Comparison of ENCODE assay signal across 7 cellular contexts in the genomic region with DNA sequence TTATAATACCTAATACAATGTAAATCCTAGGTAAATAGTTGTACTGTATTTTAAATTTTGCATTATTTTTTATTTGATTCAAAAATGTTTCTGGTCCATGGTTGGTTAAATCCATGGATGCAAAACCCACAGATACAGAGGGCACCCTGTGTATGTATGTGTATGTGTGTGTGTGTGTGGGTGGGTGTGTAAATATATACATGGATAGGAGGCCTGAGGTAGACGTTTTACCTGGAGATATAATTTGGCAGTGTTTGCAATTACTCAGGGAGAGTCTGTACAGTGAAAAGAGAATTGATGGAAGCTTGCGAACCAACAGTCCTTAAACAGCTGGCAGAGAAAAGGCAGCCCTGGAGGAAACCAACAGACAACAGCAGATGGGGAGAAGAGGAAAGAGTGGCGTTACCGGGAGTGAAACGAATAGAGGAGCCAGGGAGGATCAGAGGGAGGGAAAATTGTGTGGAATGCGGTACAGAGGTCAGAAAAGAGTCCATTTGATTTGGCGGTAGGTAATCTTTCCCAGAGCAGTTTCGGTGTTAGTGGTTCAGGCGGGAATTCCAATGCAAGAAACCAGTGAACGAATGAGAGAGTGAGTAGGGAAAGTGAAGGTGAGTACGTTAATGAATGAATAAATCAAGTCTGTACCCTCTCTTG. TPM values are rescaled to one million over a fixed set of nuclear protein-coding genes. Genes with fewer than 3 reads are reported as not detected.
DNase-seq lines count a peak whose midpoint lies in the region; FAIRE-seq and TF ChIP-seq lines count a peak whose summit lies in the region.

No MANE protein-coding gene starts in this region.

- peak overlapping the region; percentile 99 for H3K4me2 ChIP-seq in keratinocyte (ENCODE audit: control insufficient read depth, extremely low read depth, insufficient read depth, low read depth, low read length)

- H3K27ac Mint-ChIP-seq in stimulated activated naive CD8-positive, alpha-beta T cell treated with anti-CD3 and anti-CD28 coated beads, Interleukin-15, Interleukin-2, amounts not matched to agents 100 ng/mL and 50 ng/mL, for 24 hours: peak overlapping the region; percentile 99

- TF ChIP-seq CTCF in GM13977 (IDR thresholded peaks at IDR 0.05; ENCODE audit: extremely low read depth, insufficient read depth, missing control alignments) (no peak), astrocyte of the spinal cord (IDR thresholded peaks at IDR 0.05; ENCODE audit: low read depth, low read length) (no peak), keratinocyte (optimal IDR thresholded peaks at IDR 0.05 in 1 of 3, IDR thresholded peaks at IDR 0.05 in 1 of 3, conservative IDR thresholded peaks at IDR 0.05 in 1 of 3; ENCODE audit: extremely low read depth in 1 of 3, insufficient read depth in 2 of 3, low read length in 3 of 3) (no peak)

- H4K20me1 ChIP-seq in keratinocyte (ENCODE audit: control insufficient read depth, extremely low read depth, insufficient read depth, low read length): peaks cover 3% of the 10 kb centered on the region

- H3K27ac ChIP-seq in keratinocyte (ENCODE audit: control insufficient read depth, insufficient read depth, low read length): peak overlapping the region; percentile 97

- no peaks in the 10 kb centered on the region for H3K27me3 Mint-ChIP-seq in stimulated activated naive CD8-positive, alpha-beta T cell treated with anti-CD3 and anti-CD28 coated beads, Interleukin-15, Interleukin-2, amounts not matched to agents 100 ng/mL and 50 ng/mL, for 24 hours

- H3K4me3 ChIP-seq in astrocyte of the spinal cord (ENCODE audit: low read depth, low read length): peak overlapping the region; percentile 86
- H3K4me3 ChIP-seq in keratinocyte (ENCODE audit: control insufficient read depth in 2 of 3, extremely low read depth in 1 of 3, insufficient read depth in 2 of 3, low read depth in 1 of 3, low read length in 3 of 3): peak overlapping the region; percentile 92 to 98 (median 95)

- peak overlapping the region; percentile 96 for H3K9ac ChIP-seq in keratinocyte (ENCODE audit: control insufficient read depth, extremely low read depth, insufficient read depth, low read length)

- no peaks in the 10 kb centered on the region for H3K9me3 ChIP-seq in keratinocyte (ENCODE audit: control insufficient read depth, low read depth, low read length)

- no peaks in the 10 kb centered on the region for H3K9me3 Mint-ChIP-seq in stimulated activated naive CD8-positive, alpha-beta T cell treated with anti-CD3 and anti-CD28 coated beads, Interleukin-15, Interleukin-2, amounts not matched to agents 100 ng/mL and 50 ng/mL, for 24 hours

- dilution Hi-C loops in keratinocyte (cut with MboI; ENCODE audit: extremely low pct_ligation_motif_present, low sequenced_read_pairs): no loop called here

- peak; percentile 57 for FAIRE-seq in keratinocyte (lab: Jason Lieb, UNC)
- FAIRE-seq in RCC 7860 (lab: Jason Lieb, UNC): no peak

- peaks cover 44% of the 10 kb centered on the region for H3K4me1 Mint-ChIP-seq in stimulated activated naive CD8-positive, alpha-beta T cell treated with anti-CD3 and anti-CD28 coated beads, Interleukin-15, Interleukin-2, amounts not matched to agents 100 ng/mL and 50 ng/mL, for 24 hours (ENCODE audit: low read depth)

- H3K79me2 ChIP-seq in keratinocyte (ENCODE audit: control insufficient read depth, insufficient read depth, low read length): peaks cover 43% of the 10 kb centered on the region

- H3K4me1 ChIP-seq in keratinocyte (ENCODE audit: control insufficient read depth, extremely low read depth, insufficient read depth, low read length): peaks cover 13% of the 10 kb centered on the region

- H3K36me3 Mint-ChIP-seq in stimulated activated naive CD8-positive, alpha-beta T cell treated with anti-CD3 and anti-CD28 coated beads, Interleukin-15, Interleukin-2, amounts not matched to agents 100 ng/mL and 50 ng/mL, for 24 hours (ENCODE audit: low read depth): peaks cover 32% of the 10 kb centered on the region

- DNase-seq in GM13977 (ENCODE audit: low spot score): peak; percentile 20
- peak; percentile 36 for DNase-seq in NCI-H2029 (lab: John Stamatoyannopoulos, UW)
- DNase-seq in astrocyte of the spinal cord (ENCODE audit: low read depth, low spot score): no peak
- no peak for DNase-seq in keratinocyte (ENCODE audit: low read depth, low spot score)
- DNase-seq in GDM1 (lab: John Stamatoyannopoulos, UW): no peak
- no peak for DNase-seq in RCC 7860 (ENCODE audit: low spot score)

- peaks cover 2 to 5% of the 10 kb centered on the region in 2 experiments for H3K36me3 ChIP-seq in keratinocyte (ENCODE audit: control insufficient read depth in 2 of 2, extremely low read depth in 1 of 2, insufficient read depth in 2 of 2, low read length in 2 of 2)

- H3K9me1 ChIP-seq in keratinocyte (ENCODE audit: control insufficient read depth, extremely low read depth, insufficient read depth, low read length): no peaks in the 10 kb centered on the region

- H2AFZ ChIP-seq in keratinocyte (ENCODE audit: control insufficient read depth, low read length): peak overlapping the region; percentile 99

- peak overlapping the region; percentile 90 for H3K4me3 Mint-ChIP-seq in stimulated activated naive CD8-positive, alpha-beta T cell treated with anti-CD3 and anti-CD28 coated beads, Interleukin-15, Interleukin-2, amounts not matched to agents 100 ng/mL and 50 ng/mL, for 24 hours

- no peaks in the 10 kb centered on the region for H3K27me3 ChIP-seq in keratinocyte (ENCODE audit: control insufficient read depth, extremely low read depth, insufficient read depth, low read length)

- in situ Hi-C loops in GM13977 (cut with MboI; ENCODE audit: low pct_unique_long_range_greater_than_20kb, low sequenced_read_pairs, unreplicated experiment): loop anchor here (25.0 kb wide), 1 partner anchor 209 kb away; no protein-coding TSS in a partner anchor
- in situ Hi-C loops in astrocyte of the spinal cord (cut with HindIII; ENCODE audit: low sequenced_read_pairs): no loop called here

RNA-seq across cellular contexts. Expression of a gene that starts 47.9 kb away (rescaled TPM):
- polyA plus RNA-seq in keratinocyte: 44.6 to 114 TPM (median 74.5 TPM) in 3 replicates
- polyA plus RNA-seq in keratinocyte (2011; ENCODE audit: low read depth): 12.2 TPM
- 49.2 and 113 TPM in 2 replicates for polyA plus RNA-seq in keratinocyte (2011; cell fraction: cytosol; rRNA removed)
- 38.6 and 46.1 TPM in 2 replicates for polyA plus RNA-seq in keratinocyte (2011; cell fraction: nucleus; rRNA removed)
- polyA plus RNA-seq in keratinocyte (2012; ENCODE audit: low replicate concordance): 65.3 and 97.4 TPM in 2 replicates
- polyA minus RNA-seq in keratinocyte: 120 to 212 TPM (median 132 TPM) in 3 replicates
- 77.5 TPM for polyA minus RNA-seq in keratinocyte (2011; cell fraction: cytosol; rRNA and poly(A)+ RNA removed)
- polyA minus RNA-seq in keratinocyte (2011; cell fraction: nucleus; rRNA and poly(A)+ RNA removed): 20.6 and 27.1 TPM in 2 replicates

Comparison
In these comparisons a context has a peak if more than half of its experiments do, and no peak if none do; other contexts are left out.
1. DNase-seq: peak in GM13977 (single experiment) and NCI-H2029 (single experiment); none in astrocyte of the spinal cord (single experiment), keratinocyte (single experiment), GDM1 (single experiment) and RCC 7860 (single experiment).